ENCODE assay signal across 8 cellular contexts in the genomic region with DNA sequence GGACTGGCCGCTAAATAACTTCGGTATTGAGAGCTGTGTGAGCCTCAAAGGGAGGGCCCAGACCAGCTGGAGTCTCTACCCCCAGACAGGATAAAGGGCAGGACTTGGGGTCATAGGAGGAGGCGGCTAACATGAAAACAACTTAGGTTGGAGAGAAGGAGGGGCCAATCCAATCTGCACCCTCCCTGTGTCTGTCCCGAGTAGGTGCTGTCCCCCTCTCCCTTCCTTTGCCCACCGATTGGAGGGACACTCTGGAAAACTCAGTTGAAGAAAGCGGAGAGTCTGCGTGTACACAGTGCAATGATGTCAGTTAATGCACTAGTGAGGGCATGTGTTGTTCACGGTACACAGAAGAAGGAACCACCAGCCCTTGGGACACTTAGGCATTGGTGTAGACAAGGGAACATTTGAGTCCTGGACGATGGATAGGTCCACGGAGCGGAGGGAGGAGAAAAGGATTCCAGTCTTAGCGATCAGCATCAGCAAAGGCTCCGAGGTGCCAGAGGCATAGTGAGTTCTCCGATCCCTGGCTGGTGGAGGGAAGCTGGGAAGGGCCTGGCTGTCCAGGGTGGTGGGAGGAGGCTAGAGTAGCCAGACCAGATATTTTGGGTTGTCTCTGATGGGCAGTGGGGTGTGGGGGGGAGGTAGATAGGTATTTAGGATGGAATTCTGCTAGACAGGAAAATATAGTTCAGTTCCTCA. TPM values are rescaled to one million over a fixed set of nuclear protein-coding genes. Genes with fewer than 3 reads are reported as not detected.
DNase-seq lines count a peak whose midpoint lies in the region; FAIRE-seq and TF ChIP-seq lines count a peak whose summit lies in the region.

No MANE protein-coding gene starts in this region.

- H3K27me3 ChIP-seq in esophagus squamous epithelium (peaks cover 0 to 9% (median 0%) of the 10 kb centered on the region in 4 donors), parathyroid adenoma (ENCODE audit: control insufficient read depth, insufficient read depth, low read length) (no peaks in the 10 kb centered on the region)

- TF ChIP-seq CTCF in OCI-LY7 (conservative IDR thresholded peaks at IDR 0.05; ENCODE audit: low read length), result no peak
- no peak for TF ChIP-seq CTCF in esophagus squamous epithelium (IDR thresholded peaks at IDR 0.05)
- TF ChIP-seq CTCF in parathyroid adenoma (IDR thresholded peaks at IDR 0.05), result no peak
- TF ChIP-seq CTCF in GM10248 (IDR thresholded peaks at IDR 0.05; ENCODE audit: control extremely low read depth, extremely low read depth, low read depth, missing control alignments), result no peak

- H3K9ac ChIP-seq in parathyroid adenoma, result no peak overlapping the region

- H2AFZ ChIP-seq in OCI-LY7 (ENCODE audit: low read length), result no peak overlapping the region
- H2AFZ ChIP-seq in parathyroid adenoma, result peak overlapping the region; percentile 78

- peak; percentile 63 for FAIRE-seq in GM12892 (lab: Jason Lieb, UNC)

- CTCF ChIA-PET in OCI-LY7 (lab: Charles Lee; ENCODE audit: unreplicated experiment), result no interaction called here
- CTCF ChIA-PET in GM10248 (lab: Yijun Ruan, JAX), result interaction anchor here (0.7 to 5.8 kb wide), 13 partner anchors 11 to 217 kb away, joined by 3 to 34 read pairs (median 4); a partner anchor contains a TSS

- H3K4me1 ChIP-seq in OCI-LY7 (ENCODE audit: insufficient read depth, low read length, poor library complexity, severe bottlenecking) (peaks cover 25% of the 10 kb centered on the region), esophagus squamous epithelium (peaks cover 44 to 78% (median 48%) of the 10 kb centered on the region in 3 donors), parathyroid adenoma (peaks cover 25% of the 10 kb centered on the region)

- peak overlapping the region; percentile 38 for H3K4me3 ChIP-seq in OCI-LY7 (ENCODE audit: low read depth, low read length, poor library complexity, severe bottlenecking)
- peak overlapping the region; percentile 31 to 68 (median 56) for H3K4me3 ChIP-seq in esophagus squamous epithelium
- peak overlapping the region; percentile 6 for H3K4me3 ChIP-seq in parathyroid adenoma (ENCODE audit: low read depth, low read length)

- H3K9me2 ChIP-seq in OCI-LY7 (ENCODE audit: insufficient read depth, low read length), result no peaks in the 10 kb centered on the region

- no TSS peak for BruUV-seq in OCI-LY7 (replicated peaks; lab: Mats Ljungman, UMichigan)

- H3K36me3 ChIP-seq in OCI-LY7 (ENCODE audit: insufficient read depth, low read length) (no peaks in the 10 kb centered on the region), esophagus squamous epithelium (peaks cover 0 to 19% (median 0%) of the 10 kb centered on the region in 3 donors), parathyroid adenoma (ENCODE audit: control insufficient read depth, insufficient read depth, low read length) (no peaks in the 10 kb centered on the region)

- in situ Hi-C loops in G401 (cut with HindIII; ENCODE audit: low sequenced_read_pairs), result no loop called here

- POLR2A ChIA-PET in OCI-LY7 (lab: Charles Lee) (no interaction called here), GM10248 (lab: Yijun Ruan, JAX) (no interaction called here)

- TF ChIP-seq POLR2A in GM12892 (IDR thresholded peaks at IDR 0.05; ENCODE audit: low read depth, low read length) (no peak), esophagus squamous epithelium (IDR thresholded peaks at IDR 0.05) (peak in 1 of 4 donors; percentile 6)

- H3K79me2 ChIP-seq in OCI-LY7 (ENCODE audit: insufficient read depth, low read depth, low read length) (no peaks in the 10 kb centered on the region), parathyroid adenoma (no peaks in the 10 kb centered on the region)

- peak overlapping the region; percentile 52 for H3K4me2 ChIP-seq in OCI-LY7 (ENCODE audit: low read length)
- peak overlapping the region; percentile 27 for H3K4me2 ChIP-seq in parathyroid adenoma (ENCODE audit: low read length)

- DNase-seq in GM12892 (ENCODE audit: insufficient read length) (no peak), OCI-LY7 (ENCODE audit: low spot score) (no peak), esophagus squamous epithelium (lab: John Stamatoyannopoulos, UW) (no peak), GM10248 (ENCODE audit: extremely low spot score) (no peak), GF-D8 (lab: John Stamatoyannopoulos, UW) (no peak), GDM1 (lab: John Stamatoyannopoulos, UW) (no peak), G401 (ENCODE audit: low spot score) (no peak)

- no peak overlapping the region for H3K27ac ChIP-seq in OCI-LY7 (ENCODE audit: low read depth, low read length, poor library complexity, severe bottlenecking)
- H3K27ac ChIP-seq in esophagus squamous epithelium, result peak overlapping the region; percentile 93 to 97 (median 97)
- peak overlapping the region; percentile 85 for H3K27ac ChIP-seq in parathyroid adenoma

- H3K9me3 ChIP-seq in OCI-LY7 (ENCODE audit: low read length) (no peaks in the 10 kb centered on the region), esophagus squamous epithelium (no peaks in the 10 kb centered on the region), parathyroid adenoma (ENCODE audit: control insufficient read depth, low read length) (no peaks in the 10 kb centered on the region)

- no peaks in the 10 kb centered on the region for H4K20me1 ChIP-seq in OCI-LY7 (ENCODE audit: insufficient read depth, low read length)

- intact Hi-C loops in OCI-LY7 (cut with micrococcal nuclease; ENCODE audit: unreplicated experiment) (no loop called here), esophagus squamous epithelium (cut with DNase I) (no loop called here)

- 26 to 48% methylated on average over 11 to 12 of the region's 14 CpGs for WGBS in esophagus squamous epithelium, 2 donors

RNA-seq across cellular contexts. Expression of a gene that starts 0.8 kb away (rescaled TPM):
- polyA plus RNA-seq in GM12892 (2012; ENCODE audit: missing spikeins), result 30.6 TPM
- 1.1 and 2.2 TPM in 2 replicates for total RNA-seq in OCI-LY7 (2014; rRNA removed; shearing (Covaris generic))
- 4.1 and 4.4 TPM in 2 replicates for total RNA-seq in OCI-LY7 (2022)
- 10 to 100 TPM; 25.1 to 56.1 (median 36.7) TPM for total RNA-seq in esophagus squamous epithelium
- total RNA-seq in G401 (2014; rRNA removed; shearing (Covaris generic)), result 13.4 and 17.5 TPM in 2 replicates

RNA-seq across cellular contexts. Expression of a gene that starts 6.6 kb away (rescaled TPM):
- polyA plus RNA-seq in GM12892 (2012; ENCODE audit: missing spikeins), result 39.9 TPM
- 8.1 and 12.8 TPM in 2 replicates for total RNA-seq in OCI-LY7 (2014; rRNA removed; shearing (Covaris generic))
- 16.2 and 17.0 TPM in 2 replicates for total RNA-seq in OCI-LY7 (2022)
- total RNA-seq in esophagus squamous epithelium, result 10 to 100 TPM in 3 of 4 donors, 1 to 10 TPM in 1; 3.7 to 59.5 (median 19.6) TPM
- 17.8 and 17.9 TPM in 2 replicates for total RNA-seq in G401 (2014; rRNA removed; shearing (Covaris generic))

RNA-seq across cellular contexts. Expression of a gene that starts 11.3 kb away (rescaled TPM):
- polyA plus RNA-seq in GM12892 (2012; ENCODE audit: missing spikeins), result 5.6 TPM
- total RNA-seq in OCI-LY7 (2014; rRNA removed; shearing (Covaris generic)), result 5.8 and 7.3 TPM in 2 replicates
- total RNA-seq in OCI-LY7 (2022) (10.4 and 12.2 TPM in 2 replicates), esophagus squamous epithelium (10 to 100 TPM in 3 of 4 donors, 1 to 10 TPM in 1; 10.0 to 34.5 (median 19.9) TPM)
- 8.2 and 10.4 TPM in 2 replicates for total RNA-seq in G401 (2014; rRNA removed; shearing (Covaris generic))

RNA-seq across cellular contexts. Expression of a gene that starts 11.4 kb away (rescaled TPM):
- 14.4 TPM for polyA plus RNA-seq in GM12892 (2012; ENCODE audit: missing spikeins)
- 11.3 and 11.6 TPM in 2 replicates for total RNA-seq in OCI-LY7 (2014; rRNA removed; shearing (Covaris generic))
- total RNA-seq in OCI-LY7 (2022), result 15.4 and 16.7 TPM in 2 replicates
- total RNA-seq in esophagus squamous epithelium, result 10 to 100 TPM; 27.7 to 39.8 (median 35.5) TPM
- total RNA-seq in G401 (2014; rRNA removed; shearing (Covaris generic)), result 8.8 and 15.4 TPM in 2 replicates

RNA-seq across cellular contexts. Expression of a gene that starts 12.7 kb away (rescaled TPM):
- 25.5 TPM for polyA plus RNA-seq in GM12892 (2012; ENCODE audit: missing spikeins)
- 18.0 and 22.9 TPM in 2 replicates for total RNA-seq in OCI-LY7 (2014; rRNA removed; shearing (Covaris generic))
- total RNA-seq in OCI-LY7 (2022), result 39.6 and 42.3 TPM in 2 replicates
- 10 to 100 TPM in 3 of 4 donors, 1 to 10 TPM in 1; 8.8 to 18.8 (median 13.4) TPM for total RNA-seq in esophagus squamous epithelium
- total RNA-seq in G401 (2014; rRNA removed; shearing (Covaris generic)), result 19.1 and 33.4 TPM in 2 replicates

Comparison
In these comparisons a context has a peak if more than half of its experiments do, and no peak if none do; other contexts are left out.
1. H3K4me3 ChIP-seq: peak in every context shown above with its lines; median percentile 56 in esophagus squamous epithelium; 38 in OCI-LY7; 6 in parathyroid adenoma.